Comparison of ENCODE assay signal across 40 cellular contexts in the genomic region with DNA sequence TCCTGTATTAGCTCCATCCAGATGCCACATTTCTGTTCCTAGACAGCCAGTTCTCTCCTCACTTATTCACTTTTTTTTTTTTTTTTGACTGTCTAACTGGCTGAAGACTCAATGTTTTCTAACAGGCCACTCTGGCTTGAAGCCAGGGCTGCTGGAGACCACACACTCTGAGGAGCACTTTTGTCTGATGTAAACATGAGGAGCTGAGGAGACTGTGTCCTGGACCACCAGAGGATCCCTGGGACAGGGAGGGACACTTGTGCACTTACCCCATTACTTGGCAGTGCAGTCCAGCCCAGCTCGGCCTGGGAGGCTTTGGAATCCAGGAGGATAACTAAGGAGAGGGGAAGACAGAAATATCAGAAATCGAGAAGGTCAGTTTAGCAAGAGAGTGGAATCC. TPM values are rescaled to one million over a fixed set of nuclear protein-coding genes. Genes with fewer than 3 reads are reported as not detected.
"Had no signal": no experiment of that assay in that cellular context is flagged by ENCODE, and none has a peak within 500 bp of the region (broad histone marks: within the 10 kb centered on the region; RNA-seq: fewer than 3 reads in every experiment).

No MANE protein-coding gene starts in this region.

- H3K9me3 Mint-ChIP-seq: activated CD4-positive, alpha-beta memory T cell treated with anti-CD3 and anti-CD28 coated beads for 36 hours; activated CD8-positive, alpha-beta T cell treated with anti-CD3 and anti-CD28 coated beads for 36 hours; activated naive CD4-positive, alpha-beta T cell treated with anti-CD3 and anti-CD28 coated beads for 36 hours; activated T-cell treated with anti-CD3 and anti-CD28 coated beads, Interleukin-2, amount 50 U/mL, for 4 hours; activated T-cell treated with anti-CD3 and anti-CD28 coated beads, Interleukin-2, amount 50 U/mL, for 72 hours; activated T-helper 1 cell treated with anti-CD3 and anti-CD28 coated beads, Interleukin-12 subunit alpha, Interleukin-12 subunit beta, Interleukin-2, Interleukin-4 antibody, amounts not matched to agents 30 ng/mL and 10 ng/mL and 1 ng/mL, durations not matched to agents 14 hours and 24 hours and 36 hours; activated T-helper 17 cell treated with anti-CD3 and anti-CD28 coated beads, Interleukin-2, amount 50 U/mL, for 72 hours; T-helper 1 cell treated with Interleukin-12 subunit alpha and Interleukin-12 subunit beta and Interleukin-4 antibody, amounts not matched to agents 30 μg/mL and 1 μg/mL, for 36 hours; T-helper 2 cell treated with Interferon-gamma antibody and Interleukin-4, amounts not matched to agents 5 μg/mL and 100 μg/mL, for 36 hours; WTC11 had no signal

- H3K27ac Mint-ChIP-seq: activated CD4-positive, alpha-beta memory T cell treated with anti-CD3 and anti-CD28 coated beads for 36 hours; activated CD4-positive, alpha-beta T cell treated with anti-CD3 and anti-CD28 coated beads for 36 hours; activated CD4-positive, alpha-beta T cell treated with anti-CD3 and anti-CD28 coated beads, Interleukin-2, amount 10 ng/mL, durations not matched to agents 24 days and 14 days; activated CD8-positive, alpha-beta T cell treated with anti-CD3 and anti-CD28 coated beads for 36 hours; activated naive CD4-positive, alpha-beta T cell treated with anti-CD3 and anti-CD28 coated beads for 36 hours; activated naive CD4-positive, alpha-beta T cell treated with anti-CD3 and anti-CD28 coated beads, Interleukin-2, amount 50 U/mL, for 72 hours; activated naive CD8-positive, alpha-beta T cell treated with anti-CD3 and anti-CD28 coated beads for 36 hours; activated T-cell treated with anti-CD3 and anti-CD28 coated beads, Interleukin-2, amount 50 U/mL, for 72 hours; activated T-helper 1 cell treated with anti-CD3 and anti-CD28 coated beads, Interleukin-12 subunit alpha, Interleukin-12 subunit beta, Interleukin-2, Interleukin-4 antibody, amounts not matched to agents 30 ng/mL and 10 ng/mL and 1 ng/mL, durations not matched to agents 14 hours and 24 hours and 36 hours; activated T-helper 17 cell treated with anti-CD3 and anti-CD28 coated beads, Interleukin-2, amount 50 U/mL, for 72 hours; T-helper 1 cell treated with Interleukin-12 subunit alpha and Interleukin-12 subunit beta and Interleukin-4 antibody, amounts not matched to agents 30 μg/mL and 1 μg/mL, for 36 hours; T-helper 2 cell treated with Interferon-gamma antibody and Interleukin-4, amounts not matched to agents 5 μg/mL and 100 μg/mL, for 36 hours; WTC11 had no signal

- H3K4me3 Mint-ChIP-seq: activated CD4-positive, alpha-beta memory T cell treated with anti-CD3 and anti-CD28 coated beads for 36 hours; activated CD4-positive, alpha-beta T cell treated with anti-CD3 and anti-CD28 coated beads for 36 hours; activated CD4-positive, alpha-beta T cell treated with anti-CD3 and anti-CD28 coated beads, Interleukin-2, amount 10 ng/mL, durations not matched to agents 24 days and 14 days; activated CD8-positive, alpha-beta T cell treated with anti-CD3 and anti-CD28 coated beads for 36 hours; activated naive CD4-positive, alpha-beta T cell treated with anti-CD3 and anti-CD28 coated beads for 36 hours; activated naive CD8-positive, alpha-beta T cell treated with anti-CD3 and anti-CD28 coated beads for 36 hours; activated T-cell treated with anti-CD3 and anti-CD28 coated beads, Interleukin-2, amount 50 U/mL, for 4 hours; activated T-cell treated with anti-CD3 and anti-CD28 coated beads, Interleukin-2, amount 50 U/mL, for 72 hours; activated T-helper 1 cell treated with anti-CD3 and anti-CD28 coated beads, Interleukin-12 subunit alpha, Interleukin-12 subunit beta, Interleukin-2, Interleukin-4 antibody, amounts not matched to agents 30 ng/mL and 10 ng/mL and 1 ng/mL, durations not matched to agents 14 hours and 24 hours and 36 hours; activated T-helper 17 cell treated with anti-CD3 and anti-CD28 coated beads, Interleukin-2, amount 50 U/mL, for 72 hours; central memory CD8-positive, alpha-beta T cell; T-helper 1 cell treated with Interleukin-12 subunit alpha and Interleukin-12 subunit beta and Interleukin-4 antibody, amounts not matched to agents 30 μg/mL and 1 μg/mL, for 36 hours; T-helper 2 cell treated with Interferon-gamma antibody and Interleukin-4, amounts not matched to agents 5 μg/mL and 100 μg/mL, for 36 hours; WTC11 had no signal

- DNase-seq: activated CD4-positive, alpha-beta memory T cell treated with anti-CD3 and anti-CD28 coated beads for 36 hours; activated CD4-positive, alpha-beta T cell treated with anti-CD3 and anti-CD28 coated beads for 1 hour; activated CD4-positive, alpha-beta T cell treated with anti-CD3 and anti-CD28 coated beads for 36 hours; activated CD4-positive, alpha-beta T cell treated with anti-CD3 and anti-CD28 coated beads, Interleukin-2, amount 10 ng/mL, durations not matched to agents 24 days and 14 days; activated CD4-positive, alpha-beta T cell treated with anti-CD3 and anti-CD28 coated beads, Interleukin-2, amount 50 U/mL, for 1 hour; activated CD4-positive, alpha-beta T cell treated with anti-CD3 and anti-CD28 coated beads, Interleukin-2, amount 50 U/mL, for 4 hours; activated CD4-positive, CD25-positive, alpha-beta regulatory T cell; activated CD8-positive, alpha-beta memory T cell treated with anti-CD3 and anti-CD28 coated beads, Interleukin-2, amount 50 U/mL, for 4 hours; activated CD8-positive, alpha-beta T cell treated with anti-CD3 and anti-CD28 coated beads for 36 hours; activated effector memory CD4-positive, alpha-beta T cell treated with anti-CD3 and anti-CD28 coated beads, Interleukin-2, amount 50 U/mL, for 16 hours; activated gamma-delta T cell treated with Interleukin-2 at 50 U/mL for 16 hours; activated naive CD4-positive, alpha-beta T cell; activated naive CD4-positive, alpha-beta T cell treated with anti-CD3 and anti-CD28 coated beads for 36 hours; activated naive CD4-positive, alpha-beta T cell treated with anti-CD3 and anti-CD28 coated beads, Interleukin-2, amount 50 U/mL, for 16 hours; activated naive CD8-positive, alpha-beta T cell treated with anti-CD3 and anti-CD28 coated beads for 36 hours; activated T-cell treated with anti-CD3 and anti-CD28 coated beads for 4 hours; activated T-cell treated with anti-CD3 and anti-CD28 coated beads, Interleukin-2, amount 50 U/mL, for 1 hour; activated T-cell treated with anti-CD3 and anti-CD28 coated beads, Interleukin-2, amount 50 U/mL, for 4 hours; activated T-cell treated with anti-CD3 and anti-CD28 coated beads, Interleukin-2, amount 50 U/mL, for 72 hours; adrenal gland; amniotic stem cell; aorta; body of pancreas; caudate nucleus; cerebellar nuclear complex; SW 1271; T-helper 1 cell; T-helper 2 cell; T-helper 9 cell; WERI-Rb-1 had no signal

- H3K4me1 Mint-ChIP-seq: activated T-helper 17 cell treated with anti-CD3 and anti-CD28 coated beads, Interleukin-2, amount 50 U/mL, for 72 hours had no signal

- H3K36me3 Mint-ChIP-seq: activated CD4-positive, alpha-beta memory T cell treated with anti-CD3 and anti-CD28 coated beads for 36 hours; WTC11 had no signal

- ATAC-seq: activated CD4-positive, alpha-beta T cell treated with anti-CD3 and anti-CD28 coated beads for 36 hours; activated CD4-positive, CD25-positive, alpha-beta regulatory T cell treated with anti-CD3 and anti-CD28 coated beads, Interleukin-2, amount 50 U/mL, for 24 hours; activated CD8-positive, alpha-beta T cell treated with anti-CD3 and anti-CD28 coated beads for 36 hours; activated naive CD4-positive, alpha-beta T cell treated with anti-CD3 and anti-CD28 coated beads, Interleukin-2, amount 50 U/mL, for 72 hours; activated T-cell treated with anti-CD3 and anti-CD28 coated beads, Interleukin-2, amount 50 U/mL, for 4 hours; activated T-cell treated with anti-CD3 and anti-CD28 coated beads, Interleukin-2, amount 50 U/mL, for 72 hours; activated T-helper 17 cell treated with anti-CD3 and anti-CD28 coated beads, Interleukin-2, amount 50 U/mL, for 72 hours; body of pancreas; WTC11 had no signal

RNA-seq across cellular contexts. Expression of a gene that starts 2.4 kb away (rescaled TPM):
- total RNA-seq: activated CD8-positive, alpha-beta T cell treated with anti-CD3 and anti-CD28 coated beads for 36 hours; activated naive CD8-positive, alpha-beta T cell treated with anti-CD3 and anti-CD28 coated beads for 36 hours; astrocyte; cardiac muscle cell had no signal
